1 cellular context compared by ENCODE assay signal in the genomic region with DNA sequence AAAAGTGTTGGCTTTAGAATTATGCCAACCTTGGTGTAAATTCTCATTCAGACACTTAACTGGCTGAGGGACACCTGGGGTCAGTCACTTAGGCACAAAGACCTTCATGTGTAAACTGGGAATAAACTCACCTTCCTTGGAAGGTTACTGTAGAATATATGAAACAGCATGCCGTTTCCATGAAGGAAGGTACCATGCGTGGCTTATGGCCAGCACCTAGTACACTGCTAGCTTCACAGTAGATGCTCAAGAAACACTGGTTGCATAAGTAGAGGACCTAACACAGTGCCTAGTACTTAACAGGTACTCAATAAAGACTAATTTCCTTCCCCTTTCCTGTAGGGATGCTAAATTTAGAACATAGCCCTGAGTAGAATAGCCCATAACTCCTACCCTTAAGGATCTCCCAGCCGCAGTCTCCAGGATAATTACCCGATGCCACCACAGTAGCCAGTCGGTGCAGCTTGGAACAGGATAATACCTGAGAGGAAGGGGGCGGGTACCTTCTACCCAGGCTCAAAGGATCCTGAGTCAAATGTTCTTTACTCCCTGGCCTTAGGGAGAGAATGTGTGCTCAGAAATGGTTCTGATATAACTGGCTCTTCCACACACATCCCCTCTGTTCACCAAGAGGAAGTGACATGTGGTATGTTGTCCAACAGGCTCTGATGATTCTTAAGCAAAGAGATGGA.
TF ChIP-seq lines count a peak whose summit lies in the region.

No MANE protein-coding gene starts in this region.

TF ChIP-seq in HepG2, 621 proteins besides CTCF, POLR2A, EP300 and RAD21 (continued from another document):
- TF ChIP-seq HMGXB3 (CRISPR knock-in tag; IDR thresholded peaks at IDR 0.05; ENCODE audit: borderline replicate concordance) (0 out of 2 replicates have a peak, but pooled peaks have one; percentile 20), AGO2 (optimal IDR thresholded peaks at IDR 0.05; ENCODE audit: low read depth, low read length) (no peak), PRMT3 (CRISPR knock-in tag; IDR thresholded peaks at IDR 0.05; ENCODE audit: borderline replicate concordance, low read depth) (no peak), ZNF543 (CRISPR knock-in tag; IDR thresholded peaks at IDR 0.05) (no peak; the same call in 1 of the 2 replicates), ZNF850 (CRISPR knock-in tag; conservative IDR thresholded peaks at IDR 0.05) (no peak), ZNF431 (CRISPR knock-in tag; IDR thresholded peaks at IDR 0.05; ENCODE audit: borderline replicate concordance, low read depth) (no peak), NONO (IDR thresholded peaks at IDR 0.05) (no peak), NONO (CRISPR knock-in tag; conservative IDR thresholded peaks at IDR 0.05) (peak; percentile 68; the same call in 1 of the 2 replicates), CENPT (CRISPR knock-in tag; IDR thresholded peaks at IDR 0.05; ENCODE audit: low read depth) (no peak), KDM5B (CRISPR knock-in tag; IDR thresholded peaks at IDR 0.05; ENCODE audit: borderline replicate concordance) (no peak)
- TF ChIP-seq, protein P1, sequence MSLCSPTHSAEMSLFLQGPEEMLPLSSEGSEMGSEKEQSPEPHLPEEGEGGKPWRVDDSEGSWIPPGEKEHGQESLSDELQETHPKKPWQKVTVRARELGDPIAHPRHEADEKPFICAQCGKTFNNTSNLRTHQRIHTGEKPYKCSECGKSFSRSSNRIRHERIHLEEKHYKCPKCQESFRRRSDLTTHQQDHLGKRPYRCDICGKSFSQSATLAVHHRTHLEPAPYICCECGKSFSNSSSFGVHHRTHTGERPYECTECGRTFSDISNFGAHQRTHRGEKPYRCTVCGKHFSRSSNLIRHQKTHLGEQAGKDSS (CRISPR knock-in tag; IDR thresholded peaks at IDR 0.05; ENCODE audit: borderline replicate concordance, low read depth), result 0 out of 2 replicates have a peak, but pooled peaks have one; percentile 6
